36 cellular contexts compared by ENCODE assay signal in genomic region chr20:60497298-60497697, GRCh38.
"Had no signal": no experiment of that assay in that cellular context is flagged by ENCODE, and none has a peak within 500 bp of the region (broad histone marks: within the 10 kb centered on the region; RNA-seq: fewer than 3 reads in every experiment).

No MANE protein-coding gene starts in this region.

- DNase-seq: activated B cell treated with CpG ODN at 0.5 μM for 24 hours; activated CD4-positive, alpha-beta memory T cell treated with anti-CD3 and anti-CD28 coated beads for 36 hours; activated CD4-positive, alpha-beta T cell treated with anti-CD3 and anti-CD28 coated beads for 4 hours; activated CD4-positive, alpha-beta T cell treated with anti-CD3 and anti-CD28 coated beads, Interleukin-2, amount 10 ng/mL, durations not matched to agents 24 days and 14 days; activated CD4-positive, alpha-beta T cell treated with anti-CD3 and anti-CD28 coated beads, Interleukin-2, amount 50 U/mL, for 1 hour; activated CD4-positive, alpha-beta T cell treated with anti-CD3 and anti-CD28 coated beads, Interleukin-2, amount 50 U/mL, for 4 hours; activated CD4-positive, CD25-positive, alpha-beta regulatory T cell treated with anti-CD3 and anti-CD28 coated beads, Interleukin-2, amount 50 U/mL, for 72 hours; activated CD8-positive, alpha-beta memory T cell treated with anti-CD3 and anti-CD28 coated beads, Interleukin-2, amount 50 U/mL, for 4 hours; activated CD8-positive, alpha-beta T cell treated with anti-CD3 and anti-CD28 coated beads for 36 hours; activated effector memory CD4-positive, alpha-beta T cell treated with anti-CD3 and anti-CD28 coated beads, Interleukin-2, amount 50 U/mL, for 16 hours; activated gamma-delta T cell treated with Interleukin-2 at 50 U/mL for 16 hours; activated naive CD4-positive, alpha-beta T cell; activated naive CD4-positive, alpha-beta T cell treated with anti-CD3 and anti-CD28 coated beads for 36 hours; activated naive CD4-positive, alpha-beta T cell treated with anti-CD3 and anti-CD28 coated beads, Interleukin-2, amount 50 U/mL, for 16 hours; activated naive CD8-positive, alpha-beta T cell treated with anti-CD3 and anti-CD28 coated beads for 36 hours; activated T-cell treated with anti-CD3 and anti-CD28 coated beads for 4 hours; activated T-cell treated with anti-CD3 and anti-CD28 coated beads, Interleukin-2, amount 50 U/mL, for 1 hour; activated T-cell treated with anti-CD3 and anti-CD28 coated beads, Interleukin-2, amount 50 U/mL, for 4 hours; activated T-cell treated with anti-CD3 and anti-CD28 coated beads, Interleukin-2, amount 50 U/mL, for 72 hours; adrenal gland; amniotic stem cell; aorta; body of pancreas; brain microvascular endothelial cell; caudate nucleus; cerebellar nuclear complex; T-helper 1 cell; T-helper 2 cell; T-helper 9 cell had no signal

- H3K27me3 ChIP-seq: adrenal gland, body of pancreas, brain microvascular endothelial cell, cardiac muscle cell had no signal

- H3K27ac ChIP-seq: adrenal gland, body of pancreas, brain microvascular endothelial cell, cardiac muscle cell, VCaP had no signal

- H3K9me3 ChIP-seq: adrenal gland, body of pancreas had no signal

- H3K4me3 ChIP-seq: adrenal gland, body of pancreas, cardiac muscle cell had no signal

- H3K36me3 ChIP-seq: adrenal gland, brain microvascular endothelial cell, cardiac muscle cell had no signal

- ATAC-seq: activated CD8-positive, alpha-beta T cell treated with anti-CD3 and anti-CD28 coated beads for 36 hours; activated naive CD4-positive, alpha-beta T cell treated with anti-CD3 and anti-CD28 coated beads, Interleukin-2, amount 50 U/mL, for 72 hours; activated T-cell treated with anti-CD3 and anti-CD28 coated beads, Interleukin-2, amount 50 U/mL, for 4 hours; activated T-cell treated with anti-CD3 and anti-CD28 coated beads, Interleukin-2, amount 50 U/mL, for 72 hours; activated T-helper 17 cell treated with anti-CD3 and anti-CD28 coated beads, Interleukin-2, amount 50 U/mL, for 72 hours; body of pancreas had no signal

- FAIRE-seq: astrocyte, bronchial epithelial cell, TTC549 had no signal

- H3K4me1 ChIP-seq: adrenal gland, body of pancreas had no signal
